ENCODE assay signal across 21 cellular contexts in the genomic region with DNA sequence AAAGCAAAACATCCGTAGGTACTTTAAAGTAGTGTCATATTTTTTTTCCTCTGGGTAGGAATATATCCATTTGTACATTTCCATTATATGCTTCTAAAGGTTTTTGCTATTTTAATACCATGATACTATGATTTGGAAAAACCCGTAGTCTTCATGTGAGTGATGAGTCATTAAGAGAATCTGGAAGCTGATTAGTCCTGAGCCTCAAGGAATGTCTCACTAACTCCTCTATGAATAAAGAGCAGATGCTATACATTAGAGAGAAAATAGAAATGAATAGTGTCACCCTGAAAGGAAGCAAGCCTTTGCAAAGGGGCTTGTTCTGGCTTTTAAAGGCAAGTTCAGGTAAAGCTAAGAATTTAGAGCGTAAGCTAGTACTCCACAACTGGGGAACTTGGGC.
DNase-seq lines count a peak whose midpoint lies in the region; ATAC-seq and TF ChIP-seq lines count a peak whose summit lies in the region.
"Had no signal": no experiment of that assay in that cellular context is flagged by ENCODE, and none has a peak within 500 bp of the region (broad histone marks: within the 10 kb centered on the region; RNA-seq: fewer than 3 reads in every experiment).

No MANE protein-coding gene starts in this region.

- H3K27ac ChIP-seq in IMR-90 (ENCODE audit: insufficient read depth, low read length) (no peak overlapping the region), mammary epithelial cell (ENCODE audit: insufficient read depth, low read depth, low read length) (no peak overlapping the region), heart right ventricle (no peak overlapping the region)
- H3K27ac ChIP-seq: thyroid gland had no signal

- dilution Hi-C loops in IMR-90 (cut with HindIII; ENCODE audit: low sequenced_read_pairs, unreplicated experiment) (no loop called here), mammary epithelial cell (cut with HindIII; ENCODE audit: low sequenced_read_pairs) (no loop called here)

- H3K18ac ChIP-seq in IMR-90 (ENCODE audit: low read depth, low read length): no peak overlapping the region

- H4K20me1 ChIP-seq in IMR-90 (ENCODE audit: insufficient read depth, low read length) (no peaks in the 10 kb centered on the region), mammary epithelial cell (ENCODE audit: insufficient read depth, low read length) (no peaks in the 10 kb centered on the region)

- H4K5ac ChIP-seq in IMR-90 (ENCODE audit: low read depth, low read length): no peak overlapping the region

- no peaks in the 10 kb centered on the region for H3K27me3 Mint-ChIP-seq in T-cell

- no peak overlapping the region for H2BK120ac ChIP-seq in IMR-90 (ENCODE audit: low read depth, low read length)

- TF ChIP-seq CTCF in AG09309 (IDR thresholded peaks at IDR 0.05; ENCODE audit: control insufficient read depth, insufficient read depth, low read depth, low read length, missing control alignments) (no peak), IMR-90 (conservative IDR thresholded peaks at IDR 0.05; ENCODE audit: low read depth, low read length) (no peak), mammary epithelial cell (conservative IDR thresholded peaks at IDR 0.05 in 1 of 2, IDR thresholded peaks at IDR 0.05 in 1 of 2; ENCODE audit: extremely low read depth in 1 of 2, insufficient read depth in 1 of 2, low read depth in 1 of 2, low read length in 2 of 2) (no peak), heart right ventricle (IDR thresholded peaks at IDR 0.05) (no peak)

- H3K4me1 Mint-ChIP-seq in T-cell: no peaks in the 10 kb centered on the region
- H3K4me1 Mint-ChIP-seq: naive thymus-derived CD4-positive, alpha-beta T cell had no signal

- H3K4ac ChIP-seq in IMR-90 (ENCODE audit: low read depth, low read length): no peak overlapping the region

- no peak overlapping the region for H3K23ac ChIP-seq in IMR-90 (ENCODE audit: low read depth, low read length)

- no peaks in the 10 kb centered on the region for H3K9me3 Mint-ChIP-seq in T-cell
- H3K9me3 Mint-ChIP-seq: activated CD4-positive, alpha-beta memory T cell treated with anti-CD3 and anti-CD28 coated beads for 36 hours; activated T-cell treated with anti-CD3 and anti-CD28 coated beads, Interleukin-2, amount 50 U/mL, for 72 hours had no signal

- WGBS in IMR-90 (ENCODE audit: extremely low coverage in 2 of 2, insufficient read length in 1 of 2), 2 experiments: no CpG with 5 or more reads among the region's 3 CpGs
- 98% methylated on average over 3 of the region's 3 CpGs for WGBS in mammary epithelial cell (ENCODE audit: low coverage, missing lambda C conversion rate)
- 89 to 91% methylated on average over 3 of the region's 3 CpGs for WGBS in heart right ventricle, 2 donors

- H3K4me3 Mint-ChIP-seq in T-cell: no peak overlapping the region
- H3K4me3 Mint-ChIP-seq: activated CD4-positive, alpha-beta memory T cell treated with anti-CD3 and anti-CD28 coated beads for 36 hours; activated T-cell treated with anti-CD3 and anti-CD28 coated beads, Interleukin-2, amount 50 U/mL, for 72 hours; naive thymus-derived CD4-positive, alpha-beta T cell had no signal

- no peak overlapping the region for H3K9ac ChIP-seq in IMR-90 (ENCODE audit: low read depth, low read length)
- H3K9ac ChIP-seq in mammary epithelial cell (ENCODE audit: insufficient read depth, low read length): no peak overlapping the region

- H3K9me1 ChIP-seq in IMR-90 (ENCODE audit: insufficient read depth, low read length): no peaks in the 10 kb centered on the region

- H2AK9ac ChIP-seq in IMR-90 (replicated peaks; ENCODE audit: low read depth, low read length, poor library complexity): no peak overlapping the region

- H2BK15ac ChIP-seq in IMR-90 (ENCODE audit: low read depth, low read length): no peak overlapping the region

- H3K14ac ChIP-seq in IMR-90 (replicated peaks; ENCODE audit: low read depth, low read length): no peak overlapping the region

- no peaks in the 10 kb centered on the region for H3K9me3 ChIP-seq in IMR-90 (ENCODE audit: control insufficient read depth, insufficient read depth, low read length)
- no peaks in the 10 kb centered on the region for H3K9me3 ChIP-seq in mammary epithelial cell (replicated peaks; ENCODE audit: insufficient read depth, low read length)
- H3K9me3 ChIP-seq in heart right ventricle: no peaks in the 10 kb centered on the region
- H3K9me3 ChIP-seq: thyroid gland had no signal

- H3K27me3 ChIP-seq in IMR-90 (ENCODE audit: control insufficient read depth, insufficient read depth, low read length) (peaks cover 2% of the 10 kb centered on the region; the same call in 1 of the 2 replicates), mammary epithelial cell (ENCODE audit: insufficient read depth, low read length) (no peaks in the 10 kb centered on the region), heart right ventricle (no peaks in the 10 kb centered on the region)
- H3K27me3 ChIP-seq: thyroid gland had no signal

- no peak overlapping the region for H2BK5ac ChIP-seq in IMR-90 (ENCODE audit: low read depth, low read length, poor library complexity, severe bottlenecking)

- H3K79me1 ChIP-seq in IMR-90 (ENCODE audit: low read depth in 1 of 2, low read length in 2 of 2): no peaks in the 10 kb centered on the region

- no TSS peak for BruUV-seq in IMR-90 (replicated peaks; lab: Mats Ljungman, UMichigan)
- BruUV-seq in mammary epithelial cell (replicated peaks; lab: Mats Ljungman, UMichigan): no TSS peak

- in situ Hi-C loops in IMR-90 (cut with MboI; ENCODE audit: low sequenced_read_pairs): no loop called here
- in situ Hi-C loops in mammary epithelial cell (cut with MboI; ENCODE audit: low sequenced_read_pairs in 2 of 2): no loop called here

- H3K36me3 Mint-ChIP-seq in T-cell: no peaks in the 10 kb centered on the region
- H3K36me3 Mint-ChIP-seq: activated CD4-positive, alpha-beta memory T cell treated with anti-CD3 and anti-CD28 coated beads for 36 hours; naive thymus-derived CD4-positive, alpha-beta T cell had no signal

- peak; percentile 23 for DNase-seq in AG09309 (ENCODE audit: low read depth)
- peak; percentile 80 for DNase-seq in IMR-90
- peak; percentile 58 for DNase-seq in mammary epithelial cell
- peak; percentile 43 for DNase-seq in inferior parietal cortex (ENCODE audit: extremely low spot score)
- DNase-seq in heart right ventricle: no peak
- DNase-seq in medulla oblongata (ENCODE audit: extremely low spot score): no peak
- DNase-seq in stimulated activated CD4-positive, alpha-beta T cell treated with anti-CD3 and anti-CD28 coated beads, Interleukin-12 subunit alpha, Interleukin-12 subunit beta, amount 100 ng/mL, for 4 hours: no peak
- DNase-seq in T-cell: no peak
- DNase-seq: activated CD4-positive, alpha-beta memory T cell treated with anti-CD3 and anti-CD28 coated beads for 36 hours; activated T-cell treated with anti-CD3 and anti-CD28 coated beads, Interleukin-2, amount 50 U/mL, for 72 hours; cortex of kidney; DMS153; erythroblast; GOT3; naive thymus-derived CD4-positive, alpha-beta T cell; NCI-H1105; NCI-H2227 treated with DMSO at 0.1 percent for 48 hours; NK-92 treated with Interleukin-12 subunit alpha and Interleukin-12 subunit beta, amount 100 ng/mL, for 24 hours; SHP77 treated with DMSO at 0.1 percent for 48 hours; stimulated activated CD4-positive, alpha-beta T cell treated with anti-CD3 and anti-CD28 coated beads, Interleukin-1b, Interleukin-23, amount 100 ng/mL, for 48 hours; thyroid gland had no signal

- H3K4me2 ChIP-seq in IMR-90 (ENCODE audit: low read depth, low read length) (no peak overlapping the region), mammary epithelial cell (ENCODE audit: insufficient read depth, low read depth, low read length) (no peak overlapping the region)

- H3K4me1 ChIP-seq in IMR-90 (ENCODE audit: control insufficient read depth, insufficient read depth, low read length) (peaks cover 1% of the 10 kb centered on the region; the same call in 1 of the 2 replicates), mammary epithelial cell (ENCODE audit: insufficient read depth, low read length) (no peaks in the 10 kb centered on the region), heart right ventricle (no peaks in the 10 kb centered on the region)
- H3K4me1 ChIP-seq: thyroid gland had no signal

- H2AK5ac ChIP-seq in IMR-90 (ENCODE audit: low read depth, low read length): no peak overlapping the region

- H2AFZ ChIP-seq in IMR-90 (replicated peaks; ENCODE audit: low read length, poor library complexity) (no peak overlapping the region), mammary epithelial cell (ENCODE audit: low read depth, low read length) (no peak overlapping the region)

- CTCF ChIA-PET in IMR-90 (lab: Yijun Ruan, JAX): no interaction called here
- CTCF ChIA-PET in mammary epithelial cell (lab: Charles Lee; ENCODE audit: low non-redundant PET): no interaction called here
- CTCF ChIA-PET in T-cell (lab: Charles Lee): no interaction called here

- intact Hi-C loops in IMR-90 (cut with micrococcal nuclease): no loop called here
- intact Hi-C loops in mammary epithelial cell (cut with micrococcal nuclease): no loop called here
- intact Hi-C loops in heart right ventricle (cut with DNase I): no loop called here

- no peak overlapping the region for H4K91ac ChIP-seq in IMR-90 (ENCODE audit: insufficient read depth, low read depth, low read length)

- POLR2A ChIA-PET in IMR-90 (lab: Charles Lee; ENCODE audit: unreplicated experiment): no interaction called here
- POLR2A ChIA-PET in T-cell (lab: Charles Lee): no interaction called here

- no peaks in the 10 kb centered on the region for H3K79me2 ChIP-seq in mammary epithelial cell (ENCODE audit: insufficient read depth, low read length)

- H3K36me3 ChIP-seq in IMR-90 (ENCODE audit: control insufficient read depth, insufficient read depth, low read length) (no peaks in the 10 kb centered on the region), mammary epithelial cell (ENCODE audit: insufficient read depth, low read length) (no peaks in the 10 kb centered on the region), heart right ventricle (no peaks in the 10 kb centered on the region)
- H3K36me3 ChIP-seq: thyroid gland had no signal

- no peak overlapping the region for H4K8ac ChIP-seq in IMR-90 (ENCODE audit: low read depth in 2 of 2, low read length in 2 of 2)

- ATAC-seq in IMR-90 (ENCODE audit: low read depth) (peak; percentile 79), heart right ventricle (no peak), T-cell (replicated peaks in 1 of 4) (no peak)
- ATAC-seq: activated T-cell treated with anti-CD3 and anti-CD28 coated beads, Interleukin-2, amount 50 U/mL, for 72 hours; naive thymus-derived CD4-positive, alpha-beta T cell had no signal

- no peak overlapping the region for H3K56ac ChIP-seq in IMR-90 (ENCODE audit: extremely low read depth, insufficient read depth, low read length)

- no peak overlapping the region for H2BK20ac ChIP-seq in IMR-90 (ENCODE audit: low read depth, low read length)

- H3K27ac Mint-ChIP-seq in T-cell: no peak overlapping the region
- H3K27ac Mint-ChIP-seq: activated CD4-positive, alpha-beta memory T cell treated with anti-CD3 and anti-CD28 coated beads for 36 hours; activated T-cell treated with anti-CD3 and anti-CD28 coated beads, Interleukin-2, amount 50 U/mL, for 72 hours; naive thymus-derived CD4-positive, alpha-beta T cell had no signal

- TF ChIP-seq RAD21 in IMR-90 (IDR thresholded peaks at IDR 0.05; ENCODE audit: low read length): no peak

- no peak for TF ChIP-seq POLR2A in IMR-90 (IDR thresholded peaks at IDR 0.05; ENCODE audit: low read depth, low read length)

- H3K4me3 ChIP-seq in AG09309 (ENCODE audit: control insufficient read depth, low read depth, low read length) (no peak overlapping the region), IMR-90 (ENCODE audit: insufficient read depth, low read depth, low read length) (no peak overlapping the region), mammary epithelial cell (replicated peaks in 1 of 3; ENCODE audit: insufficient read depth in 1 of 3, low read depth in 2 of 3, low read length in 3 of 3) (no peak overlapping the region), heart right ventricle (no peak overlapping the region)
- H3K4me3 ChIP-seq: thyroid gland had no signal

Comparison
In these comparisons a context has a peak if more than half of its experiments do, and no peak if none do; other contexts are left out.
1. DNase-seq: peak in AG09309 (single experiment), IMR-90 (single experiment), mammary epithelial cell (single experiment) and inferior parietal cortex (single experiment); none in heart right ventricle (0 of 2), medulla oblongata (single experiment), stimulated activated CD4-positive, alpha-beta T cell treated with anti-CD3 and anti-CD28 coated beads, Interleukin-12 subunit alpha, Interleukin-12 subunit beta, amount 100 ng/mL, for 4 hours (single experiment) and T-cell (0 of 34).